In genomic region chr7:123148813-123149212, GRCh38 we compare ENCODE assay signal across 35 cellular contexts. TPM values are rescaled to one million over a fixed set of nuclear protein-coding genes. Genes with fewer than 3 reads are reported as not detected.
DNase-seq lines count a peak whose midpoint lies in the region; ATAC-seq and TF ChIP-seq lines count a peak whose summit lies in the region.
"Had no signal": no experiment of that assay in that cellular context is flagged by ENCODE, and none has a peak within 500 bp of the region (broad histone marks: within the 10 kb centered on the region; RNA-seq: fewer than 3 reads in every experiment).

No MANE protein-coding gene starts in this region.

- no peaks in the 10 kb centered on the region for H3K9me3 ChIP-seq in OCI-LY1 (ENCODE audit: low read length)
- H3K9me3 ChIP-seq in neural cell (ENCODE audit: low read length): no peaks in the 10 kb centered on the region
- H3K9me3 ChIP-seq in adrenal gland (replicated peaks in 1 of 3): no peaks in the 10 kb centered on the region
- H3K9me3 ChIP-seq: body of pancreas, esophagus squamous epithelium, gastrocnemius medialis, psoas muscle, stomach, thyroid gland had no signal

- no peaks in the 10 kb centered on the region for H3K36me3 Mint-ChIP-seq in chondrocyte (ENCODE audit: low read depth)
- H3K36me3 Mint-ChIP-seq: activated CD8-positive, alpha-beta memory T cell treated with anti-CD3 and anti-CD28 coated beads, Interleukin-2, amount 10 ng/mL, durations not matched to agents 7 days and 5 days; naive B cell; WTC11 had no signal

- no peak for ATAC-seq in Right ventricle myocardium superior (ENCODE audit: poor library complexity)
- ATAC-seq: activated CD8-positive, alpha-beta memory T cell treated with anti-CD3 and anti-CD28 coated beads, Interleukin-2, amount 10 ng/mL, durations not matched to agents 7 days and 5 days; activated T-cell treated with anti-CD3 and anti-CD28 coated beads, Interleukin-2, amount 50 U/mL, for 72 hours; body of pancreas; gastrocnemius medialis; psoas muscle; Right ventricle myocardium inferior; WTC11 had no signal

- no peaks in the 10 kb centered on the region for H3K4me1 Mint-ChIP-seq in chondrocyte (ENCODE audit: low read depth)
- H3K4me1 Mint-ChIP-seq: activated CD8-positive, alpha-beta memory T cell treated with anti-CD3 and anti-CD28 coated beads, Interleukin-2, amount 10 ng/mL, durations not matched to agents 7 days and 5 days; immature natural killer cell; naive B cell; WTC11 had no signal

- no peaks in the 10 kb centered on the region for H3K27me3 ChIP-seq in OCI-LY1 (ENCODE audit: insufficient read depth, low read length)
- H3K27me3 ChIP-seq in neural cell (ENCODE audit: insufficient read depth, low read depth, low read length): no peaks in the 10 kb centered on the region
- no peaks in the 10 kb centered on the region for H3K27me3 ChIP-seq in adrenal gland
- H3K27me3 ChIP-seq: body of pancreas, esophagus squamous epithelium, gastrocnemius medialis, stomach, thyroid gland had no signal

- H3K4me3 ChIP-seq in OCI-LY1 (ENCODE audit: low read depth, low read length, poor library complexity, severe bottlenecking) (no peak overlapping the region), neural cell (ENCODE audit: low read length) (no peak overlapping the region), adrenal gland (no peak overlapping the region)
- H3K4me3 ChIP-seq: body of pancreas, esophagus squamous epithelium, gastrocnemius medialis, psoas muscle, stomach, thyroid gland had no signal

- H3K9ac ChIP-seq in OCI-LY1 (ENCODE audit: low read length) (no peak overlapping the region), neural cell (ENCODE audit: low read length) (no peak overlapping the region)

- H3K9me2 ChIP-seq in OCI-LY1 (ENCODE audit: low read depth, low read length) (no peaks in the 10 kb centered on the region), neural cell (ENCODE audit: insufficient read depth, low read length) (no peaks in the 10 kb centered on the region)

- H4K20me1 ChIP-seq in OCI-LY1 (ENCODE audit: insufficient read depth, low read length): no peaks in the 10 kb centered on the region
- no peaks in the 10 kb centered on the region for H4K20me1 ChIP-seq in neural cell (ENCODE audit: insufficient read depth)

- H3K27ac ChIP-seq in OCI-LY1 (ENCODE audit: low read depth, low read length, poor library complexity, severe bottlenecking) (no peak overlapping the region), neural cell (ENCODE audit: low read length) (no peak overlapping the region), adrenal gland (no peak overlapping the region)
- H3K27ac ChIP-seq: body of pancreas, esophagus squamous epithelium, gastrocnemius medialis, psoas muscle, stomach, thyroid gland had no signal

- H3K4me1 ChIP-seq in OCI-LY1 (ENCODE audit: insufficient read depth, low read length, severe bottlenecking) (no peaks in the 10 kb centered on the region), adrenal gland (replicated peaks in 1 of 2) (no peaks in the 10 kb centered on the region)
- H3K4me1 ChIP-seq: body of pancreas, esophagus squamous epithelium, gastrocnemius medialis, psoas muscle, stomach, thyroid gland had no signal

- H3F3A ChIP-seq in OCI-LY1 (ENCODE audit: insufficient read depth, low read length) (no peaks in the 10 kb centered on the region), neural cell (ENCODE audit: insufficient read depth, low read length, poor library complexity, severe bottlenecking) (no peaks in the 10 kb centered on the region)

- peak; percentile 23; the same call in 1 of the 2 replicates for TF ChIP-seq CTCF in OCI-LY1 (IDR thresholded peaks at IDR 0.05; ENCODE audit: low read length)
- TF ChIP-seq CTCF in chondrocyte (IDR thresholded peaks at IDR 0.05): peak; percentile 53
- peak; percentile 44 for TF ChIP-seq CTCF in neural cell (IDR thresholded peaks at IDR 0.05; ENCODE audit: poor library complexity, severe bottlenecking)
- TF ChIP-seq CTCF in adrenal gland (IDR thresholded peaks at IDR 0.05): no peak

- no peak for TF ChIP-seq POLR2A in adrenal gland (IDR thresholded peaks at IDR 0.05)

- H3K79me2 ChIP-seq in OCI-LY1 (ENCODE audit: insufficient read depth, low read length) (no peaks in the 10 kb centered on the region), neural cell (replicated peaks; ENCODE audit: insufficient read depth, low read length) (no peaks in the 10 kb centered on the region)

- TF ChIP-seq EP300 in neural cell (conservative IDR thresholded peaks at IDR 0.05; ENCODE audit: poor library complexity, severe bottlenecking): no peak

- no peak overlapping the region for H3K4me2 ChIP-seq in OCI-LY1 (ENCODE audit: low read length)
- H3K4me2 ChIP-seq in neural cell (ENCODE audit: low read length): no peak overlapping the region

- no peaks in the 10 kb centered on the region for H3K9me3 Mint-ChIP-seq in chondrocyte (ENCODE audit: low read depth)
- H3K9me3 Mint-ChIP-seq: WTC11 had no signal

- H2AFZ ChIP-seq in OCI-LY1 (ENCODE audit: low read length) (no peak overlapping the region), neural cell (ENCODE audit: low read depth, low read length) (no peak overlapping the region)

- no peak overlapping the region for H3K4me3 Mint-ChIP-seq in chondrocyte (ENCODE audit: unreplicated experiment)
- H3K4me3 Mint-ChIP-seq: activated CD8-positive, alpha-beta memory T cell treated with anti-CD3 and anti-CD28 coated beads, Interleukin-2, amount 10 ng/mL, durations not matched to agents 7 days and 5 days; activated T-cell treated with anti-CD3 and anti-CD28 coated beads, Interleukin-2, amount 50 U/mL, for 72 hours; immature natural killer cell; naive B cell; WTC11 had no signal

- 53 to 88% (median 74%) methylated on average over 1 of the region's 1 CpG for WGBS in adrenal gland, 4 donors

- intact Hi-C loops in Right ventricle myocardium superior (cut with DNase I): no loop called here
- intact Hi-C loops in adrenal gland (cut with DNase I): no loop called here

- TF ChIP-seq RAD21 in neural cell (conservative IDR thresholded peaks at IDR 0.05): peak; percentile 33

- peaks cover 5% of the 10 kb centered on the region for H3K27me3 Mint-ChIP-seq in chondrocyte (ENCODE audit: low read depth)
- H3K27me3 Mint-ChIP-seq: activated CD8-positive, alpha-beta memory T cell treated with anti-CD3 and anti-CD28 coated beads, Interleukin-2, amount 10 ng/mL, durations not matched to agents 7 days and 5 days; naive B cell had no signal

- H3K36me3 ChIP-seq in OCI-LY1 (ENCODE audit: insufficient read depth, low read length) (no peaks in the 10 kb centered on the region), neural cell (ENCODE audit: insufficient read depth, low read length) (no peaks in the 10 kb centered on the region), adrenal gland (replicated peaks in 1 of 2) (no peaks in the 10 kb centered on the region)
- H3K36me3 ChIP-seq: esophagus squamous epithelium, gastrocnemius medialis, stomach, thyroid gland had no signal

- no peak overlapping the region for H3K27ac Mint-ChIP-seq in chondrocyte (ENCODE audit: unreplicated experiment)
- H3K27ac Mint-ChIP-seq: activated CD8-positive, alpha-beta memory T cell treated with anti-CD3 and anti-CD28 coated beads, Interleukin-2, amount 10 ng/mL, durations not matched to agents 7 days and 5 days; activated T-cell treated with anti-CD3 and anti-CD28 coated beads, Interleukin-2, amount 50 U/mL, for 72 hours; immature natural killer cell; WTC11 had no signal

- peak; percentile 13 for DNase-seq in NCI-H82 (lab: John Stamatoyannopoulos, UW)
- no peak for DNase-seq in NCI-H82 treated with DMSO at 0.1 percent for 48 hours (lab: John Stamatoyannopoulos, UW; ENCODE audit: unreplicated experiment)
- no peak for DNase-seq in chondrocyte (ENCODE audit: low spot score)
- DNase-seq in Right ventricle myocardium superior: no peak
- DNase-seq in effector CD4-positive, alpha-beta T cell: no peak
- DNase-seq in adrenal gland: no peak
- DNase-seq: activated CD8-positive, alpha-beta memory T cell treated with anti-CD3 and anti-CD28 coated beads, Interleukin-2, amount 10 ng/mL, durations not matched to agents 7 days and 5 days; activated naive CD4-positive, alpha-beta T cell; activated T-cell treated with anti-CD3 and anti-CD28 coated beads, Interleukin-2, amount 50 U/mL, for 72 hours; body of pancreas; DMS153; esophagus squamous epithelium; gastrocnemius medialis; GOT3; hypothalamus; immature natural killer cell; IMR-90; mesendoderm; naive B cell; NCI-H1105; NCI-H187 treated with DMSO at 0.1 percent for 48 hours; NCI-H524 treated with DMSO at 0.1 percent for 48 hours; nucleus accumbens; psoas muscle; small intestine; stimulated activated CD8-positive, alpha-beta memory T cell treated with anti-CD3 and anti-CD28 coated beads, Interleukin-4, amount 100 ng/mL, for 48 hours; stomach; T-helper 9 cell; thyroid gland had no signal

TF ChIP-seq in neural cell, 6 proteins besides CTCF, POLR2A, EP300 and RAD21:
- peak; percentile 53 for TF ChIP-seq SMC3 (conservative IDR thresholded peaks at IDR 0.05; ENCODE audit: poor library complexity)
- no peak for TF ChIP-seq MXI1 (conservative IDR thresholded peaks at IDR 0.05; ENCODE audit: poor library complexity, severe bottlenecking)
- TF ChIP-seq EZH2 (IDR thresholded peaks at IDR 0.05; ENCODE audit: borderline replicate concordance, insufficient read depth, low read length, poor library complexity, severe bottlenecking): no peak

RNA-seq across cellular contexts. Expression of gene SLC13A1, which starts 51.0 kb away (rescaled TPM):
- total RNA-seq in chondrocyte (not detected in 3 replicates), Right ventricle myocardium superior (not detected), adrenal gland (not detected)
- polyA plus RNA-seq in neural cell (not detected in 2 replicates), adrenal gland (not detected)
- polyA minus RNA-seq in neural cell: not detected in 2 replicates
- total RNA-seq: A172; activated CD8-positive, alpha-beta memory T cell treated with anti-CD3 and anti-CD28 coated beads, Interleukin-2, amount 10 ng/mL, durations not matched to agents 7 days and 5 days; activated T-cell treated with anti-CD3 and anti-CD28 coated beads, Interleukin-2, amount 50 U/mL, for 72 hours; esophagus squamous epithelium; G401; gastrocnemius medialis; IMR-90; Right ventricle myocardium inferior; thyroid gland had no signal
- polyA plus RNA-seq: immature natural killer cell, IMR-90, psoas muscle, stomach had no signal

Comparison
In these comparisons a context has a peak if more than half of its experiments do, and no peak if none do; other contexts are left out.
1. CTCF ChIP-seq: peak in OCI-LY1 (single experiment), chondrocyte (single experiment) and neural cell (single experiment); none in adrenal gland (0 of 6).